Comparison of ENCODE assay signal across 1 cellular context in the genomic region with DNA sequence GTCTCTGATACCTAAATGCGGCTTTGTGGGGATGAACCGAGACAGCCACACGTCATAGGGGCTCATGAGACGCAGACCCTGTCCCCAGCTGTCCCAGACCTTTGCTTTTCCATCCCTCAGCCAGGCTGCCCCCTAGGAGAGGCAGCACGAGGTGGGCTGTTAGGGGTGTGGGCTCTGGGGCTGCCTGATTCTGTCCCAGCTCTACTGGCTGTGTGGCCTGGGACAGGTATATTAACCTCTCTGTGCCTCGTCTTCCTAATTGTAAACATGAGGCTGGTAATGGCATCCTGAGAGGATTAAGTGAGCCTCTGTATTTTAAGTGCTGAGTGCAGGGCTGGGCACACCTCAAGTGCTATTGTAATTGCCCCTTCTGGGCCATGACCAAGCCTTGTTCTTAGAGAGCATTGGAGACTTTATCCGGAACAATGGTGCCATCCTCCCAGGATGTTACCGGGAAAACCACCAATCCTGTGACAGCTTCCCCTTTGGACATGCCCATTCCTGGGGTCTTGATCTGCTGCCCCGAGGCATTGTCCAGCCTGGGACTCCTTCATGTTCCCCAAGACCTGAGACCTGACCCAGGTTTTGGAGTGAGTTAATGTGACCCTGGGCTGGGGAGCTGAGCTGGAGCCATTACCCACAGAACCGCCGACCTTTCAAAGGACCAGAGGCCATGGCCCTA.
TF ChIP-seq lines count a peak whose summit lies in the region.

No MANE protein-coding gene starts in this region.

TF ChIP-seq in K562, 482 proteins besides CTCF, POLR2A, EP300 and RAD21:
- TF ChIP-seq MEF2A (IDR thresholded peaks at IDR 0.05; ENCODE audit: control insufficient read depth, low read depth, low read length) (no peak), IFI16 (CRISPR knock-in tag; IDR thresholded peaks at IDR 0.05) (no peak), ZZZ3 (IDR thresholded peaks at IDR 0.05) (no peak), CREB3L1 (IDR thresholded peaks at IDR 0.05; ENCODE audit: borderline replicate concordance, low read depth) (no peak), NFRKB (IDR thresholded peaks at IDR 0.05; ENCODE audit: low read depth) (no peak), FOXA3 (CRISPR knock-in tag; conservative IDR thresholded peaks at IDR 0.05 in 1 of 2, IDR thresholded peaks at IDR 0.05 in 1 of 2) (no peak), FOXK2 (conservative IDR thresholded peaks at IDR 0.05 in 1 of 2, IDR thresholded peaks at IDR 0.05 in 1 of 2; ENCODE audit: low read depth in 2 of 2) (no peak), XRCC4 (IDR thresholded peaks at IDR 0.05; ENCODE audit: extremely low read depth, insufficient read depth, insufficient read length) (no peak), KHSRP (IDR thresholded peaks at IDR 0.05) (no peak), TGIF2 (CRISPR knock-in tag; IDR thresholded peaks at IDR 0.05) (no peak), ZFP36 (IDR thresholded peaks at IDR 0.05; ENCODE audit: low read depth, low read length, partially characterized antibody) (peak; percentile 73), KDM1A (IDR thresholded peaks at IDR 0.05) (0 out of 4 replicates have a peak, but pooled peaks of 1 of the 2 experiments have one; percentile 12), BCOR (IDR thresholded peaks at IDR 0.05) (peak; percentile 53; the same call in 1 of the 2 replicates), PTRF (tag; IDR thresholded peaks at IDR 0.05) (no peak), ARHGAP35 (IDR thresholded peaks at IDR 0.05; ENCODE audit: partially characterized antibody) (no peak), U2AF1 (optimal IDR thresholded peaks at IDR 0.05; ENCODE audit: low read depth, low read length) (no peak), ZKSCAN3 (CRISPR knock-in tag; IDR thresholded peaks at IDR 0.05) (no peak), SMARCA5 (IDR thresholded peaks at IDR 0.05) (peak; percentile 43; the same call in 1 of the 2 replicates)
- TF ChIP-seq, protein P1, sequence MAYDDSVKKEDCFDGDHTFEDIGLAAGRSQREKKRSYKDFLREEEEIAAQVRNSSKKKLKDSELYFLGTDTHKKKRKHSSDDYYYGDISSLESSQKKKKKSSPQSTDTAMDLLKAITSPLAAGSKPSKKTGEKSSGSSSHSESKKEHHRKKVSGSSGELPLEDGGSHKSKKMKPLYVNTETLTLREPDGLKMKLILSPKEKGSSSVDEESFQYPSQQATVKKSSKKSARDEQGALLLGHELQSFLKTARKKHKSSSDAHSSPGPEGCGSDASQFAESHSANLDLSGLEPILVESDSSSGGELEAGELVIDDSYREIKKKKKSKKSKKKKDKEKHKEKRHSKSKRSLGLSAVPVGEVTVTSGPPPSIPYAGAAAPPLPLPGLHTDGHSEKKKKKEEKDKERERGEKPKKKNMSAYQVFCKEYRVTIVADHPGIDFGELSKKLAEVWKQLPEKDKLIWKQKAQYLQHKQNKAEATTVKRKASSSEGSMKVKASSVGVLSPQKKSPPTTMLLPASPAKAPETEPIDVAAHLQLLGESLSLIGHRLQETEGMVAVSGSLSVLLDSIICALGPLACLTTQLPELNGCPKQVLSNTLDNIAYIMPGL (CRISPR knock-in tag; IDR thresholded peaks at IDR 0.05): no peak
- TF ChIP-seq, protein P2, sequence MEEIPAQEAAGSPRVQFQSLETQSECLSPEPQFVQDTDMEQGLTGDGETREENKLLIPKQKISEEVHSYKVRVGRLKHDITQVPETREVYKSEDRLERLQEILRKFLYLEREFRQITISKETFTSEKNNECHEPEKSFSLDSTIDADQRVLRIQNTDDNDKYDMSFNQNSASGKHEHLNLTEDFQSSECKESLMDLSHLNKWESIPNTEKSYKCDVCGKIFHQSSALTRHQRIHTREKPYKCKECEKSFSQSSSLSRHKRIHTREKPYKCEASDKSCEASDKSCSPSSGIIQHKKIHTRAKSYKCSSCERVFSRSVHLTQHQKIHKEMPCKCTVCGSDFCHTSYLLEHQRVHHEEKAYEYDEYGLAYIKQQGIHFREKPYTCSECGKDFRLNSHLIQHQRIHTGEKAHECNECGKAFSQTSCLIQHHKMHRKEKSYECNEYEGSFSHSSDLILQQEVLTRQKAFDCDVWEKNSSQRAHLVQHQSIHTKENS (CRISPR knock-in tag; IDR thresholded peaks at IDR 0.05): no peak
TF ChIP-seq in K562: peak in this region for 4.
